In genomic region chr6:11595903-11596302, GRCh38 we compare ENCODE assay signal across 14 cellular contexts. TPM values are rescaled to one million over a fixed set of nuclear protein-coding genes. Genes with fewer than 3 reads are reported as not detected.
DNase-seq lines count a peak whose midpoint lies in the region; ATAC-seq, FAIRE-seq and TF ChIP-seq lines count a peak whose summit lies in the region.
"Had no signal": no experiment of that assay in that cellular context is flagged by ENCODE, and none has a peak within 500 bp of the region (broad histone marks: within the 10 kb centered on the region; RNA-seq: fewer than 3 reads in every experiment).

No MANE protein-coding gene starts in this region.

- CTCF ChIA-PET in Caco-2 (lab: Charles Lee), result interaction anchor here (0.6 to 1.0 kb wide), 3 partner anchors 9 to 634 kb away, joined by 3 to 6 read pairs (median 3); no protein-coding TSS in a partner anchor

- peaks cover 7% of the 10 kb centered on the region for H3K36me3 Mint-ChIP-seq in Caco-2 (ENCODE audit: insufficient read depth, unreplicated experiment)
- H3K36me3 Mint-ChIP-seq in HFFc6 (ENCODE audit: low read depth), result peaks cover 14% of the 10 kb centered on the region
- H3K36me3 Mint-ChIP-seq: activated naive CD8-positive, alpha-beta T cell; IgD-negative memory B cell had no signal

- intact Hi-C loops in Caco-2 (cut with micrococcal nuclease; ENCODE audit: unreplicated experiment) (loop anchor here (5.0 kb wide), 1 partner anchor 411 kb away; no protein-coding TSS in a partner anchor), pancreas (cut with DNase I) (loop anchor here in 1 of 3 donors (10.0 kb wide), 1 partner anchor 639 kb away; no protein-coding TSS in a partner anchor)

- no peaks in the 10 kb centered on the region for H3K27me3 Mint-ChIP-seq in Caco-2 (ENCODE audit: insufficient read depth, unreplicated experiment)
- no peaks in the 10 kb centered on the region for H3K27me3 Mint-ChIP-seq in HFFc6 (ENCODE audit: insufficient read depth)
- H3K27me3 Mint-ChIP-seq: activated naive CD8-positive, alpha-beta T cell had no signal

- H3K4me1 Mint-ChIP-seq in Caco-2 (ENCODE audit: low read depth, unreplicated experiment) (peaks cover 34% of the 10 kb centered on the region), HFFc6 (ENCODE audit: low read depth) (peaks cover 9% of the 10 kb centered on the region)
- H3K4me1 Mint-ChIP-seq: IgD-negative memory B cell had no signal

- peak; percentile 14 to 19 for TF ChIP-seq CTCF in Caco-2 (IDR thresholded peaks at IDR 0.05; ENCODE audit: insufficient read depth in 1 of 2, low read depth in 1 of 2, low read length in 1 of 2, severe bottlenecking in 1 of 2, unreplicated experiment in 1 of 2)
- peak; percentile 66 for TF ChIP-seq CTCF in HFFc6 (IDR thresholded peaks at IDR 0.05)
- peak; percentile 32 for TF ChIP-seq CTCF in astrocyte of the cerebellum (IDR thresholded peaks at IDR 0.05; ENCODE audit: low read depth, low read length, missing control alignments)
- TF ChIP-seq CTCF in pancreas (IDR thresholded peaks at IDR 0.05), result no peak

- H3K27ac Mint-ChIP-seq in Caco-2 (ENCODE audit: unreplicated experiment) (peak overlapping the region; percentile 82), HFFc6 (no peak overlapping the region)
- H3K27ac Mint-ChIP-seq: activated CD4-positive, alpha-beta memory T cell treated with anti-CD3 and anti-CD28 coated beads, Interleukin-2, amount 10 ng/mL, durations not matched to agents 7 days and 5 days; activated naive CD8-positive, alpha-beta T cell; IgD-negative memory B cell had no signal

- DNase-seq in Caco-2 (no peak), HFFc6 (no peak), astrocyte of the cerebellum (ENCODE audit: low read depth) (no peak), kidney glomerular epithelial cell (lab: John Stamatoyannopoulos, UW) (peak; percentile 26), T-helper 2 cell (no peak), pancreas (no peak), HT-29 (ENCODE audit: low spot score) (no peak)
- DNase-seq: activated CD4-positive, alpha-beta memory T cell treated with anti-CD3 and anti-CD28 coated beads, Interleukin-2, amount 10 ng/mL, durations not matched to agents 7 days and 5 days; effector CD8-positive, alpha-beta T cell; NCI-H446 had no signal

- FAIRE-seq in pancreas (lab: Jason Lieb, UNC), result no peak

- H3K27me3 ChIP-seq in Caco-2 (replicated peaks; ENCODE audit: control insufficient read depth, insufficient read depth, low read length) (no peaks in the 10 kb centered on the region), pancreas (no peaks in the 10 kb centered on the region)
- H3K27me3 ChIP-seq: vagina had no signal

- H3K9me3 ChIP-seq in Caco-2 (no peaks in the 10 kb centered on the region; the same call in 1 of the 2 replicates), pancreas (no peaks in the 10 kb centered on the region)
- H3K9me3 ChIP-seq: vagina had no signal

- in situ Hi-C loops in astrocyte of the cerebellum (cut with HindIII; ENCODE audit: low sequenced_read_pairs), result no loop called here

- H3K36me3 ChIP-seq in Caco-2 (ENCODE audit: control insufficient read depth, insufficient read depth, low read length), result no peaks in the 10 kb centered on the region
- H3K36me3 ChIP-seq in pancreas, result no peaks in the 10 kb centered on the region
- H3K36me3 ChIP-seq: vagina had no signal

- H3K4me3 ChIP-seq in Caco-2 (ENCODE audit: low read depth, low read length) (no peak overlapping the region), astrocyte of the cerebellum (ENCODE audit: low read depth, low read length) (no peak overlapping the region), pancreas (no peak overlapping the region)
- H3K4me3 ChIP-seq: vagina had no signal

- 63 to 85% methylated on average over 4 of the region's 4 CpGs for WGBS in pancreas, 2 donors

- H3K4me1 ChIP-seq in Caco-2 (peaks cover 40% of the 10 kb centered on the region), pancreas (no peaks in the 10 kb centered on the region)
- H3K4me1 ChIP-seq: vagina had no signal

- ATAC-seq in GM19328 (IDR thresholded peaks at IDR 0.05; ENCODE audit: unreplicated experiment) (no peak), pancreas (no peak)

- H3K27ac ChIP-seq in pancreas, result no peak overlapping the region
- H3K27ac ChIP-seq: vagina had no signal

- BruUV-seq in Caco-2 (replicated peaks; lab: Mats Ljungman, UMichigan), result no TSS peak

- peaks cover 7% of the 10 kb centered on the region for H3K9me3 Mint-ChIP-seq in Caco-2 (ENCODE audit: unreplicated experiment)
- H3K9me3 Mint-ChIP-seq in HFFc6, result peaks cover 8% of the 10 kb centered on the region
- H3K9me3 Mint-ChIP-seq: activated CD4-positive, alpha-beta memory T cell treated with anti-CD3 and anti-CD28 coated beads, Interleukin-2, amount 10 ng/mL, durations not matched to agents 7 days and 5 days had no signal

- POLR2A ChIA-PET in Caco-2 (lab: Charles Lee), result no interaction called here

- no peak overlapping the region for H3K4me3 Mint-ChIP-seq in Caco-2 (ENCODE audit: unreplicated experiment)
- no peak overlapping the region for H3K4me3 Mint-ChIP-seq in HFFc6
- H3K4me3 Mint-ChIP-seq: activated CD4-positive, alpha-beta memory T cell treated with anti-CD3 and anti-CD28 coated beads, Interleukin-2, amount 10 ng/mL, durations not matched to agents 7 days and 5 days; activated naive CD8-positive, alpha-beta T cell; IgD-negative memory B cell had no signal

RNA-seq across cellular contexts. Expression of gene TMEM170B, which starts 58.4 kb away (rescaled TPM):
- 3.1 and 4.0 TPM in 2 replicates for total RNA-seq in Caco-2 (2022)
- total RNA-seq in HFFc6 (2021; fragmentation: NEBNext Ultra II Directional; extraction: Animal tissue kit (Norgen Biotek cat#: 25700)), result under 1 TPM; 0.14 to 0.21 (median 0.19) TPM
- 1 to 10 TPM in 4 of 6 donors, under 1 TPM in 2; 0.85 to 2.3 (median 1.6) TPM for total RNA-seq in pancreas
- polyA plus RNA-seq in pancreas, result 1 to 10 TPM in 1 of 2 donors, under 1 TPM in 1; 0.49 to 1.5 TPM
- total RNA-seq in HT-29 (2014; rRNA removed; shearing (Covaris generic)), result 0.42 and 0.56 TPM in 2 replicates

Comparison
In these comparisons a context has a peak if more than half of its experiments do, and no peak if none do; other contexts are left out.
1. CTCF ChIP-seq: peak in Caco-2 (2 of 2), HFFc6 (single experiment) and astrocyte of the cerebellum (single experiment); none in pancreas (0 of 4).